In the genomic region with DNA sequence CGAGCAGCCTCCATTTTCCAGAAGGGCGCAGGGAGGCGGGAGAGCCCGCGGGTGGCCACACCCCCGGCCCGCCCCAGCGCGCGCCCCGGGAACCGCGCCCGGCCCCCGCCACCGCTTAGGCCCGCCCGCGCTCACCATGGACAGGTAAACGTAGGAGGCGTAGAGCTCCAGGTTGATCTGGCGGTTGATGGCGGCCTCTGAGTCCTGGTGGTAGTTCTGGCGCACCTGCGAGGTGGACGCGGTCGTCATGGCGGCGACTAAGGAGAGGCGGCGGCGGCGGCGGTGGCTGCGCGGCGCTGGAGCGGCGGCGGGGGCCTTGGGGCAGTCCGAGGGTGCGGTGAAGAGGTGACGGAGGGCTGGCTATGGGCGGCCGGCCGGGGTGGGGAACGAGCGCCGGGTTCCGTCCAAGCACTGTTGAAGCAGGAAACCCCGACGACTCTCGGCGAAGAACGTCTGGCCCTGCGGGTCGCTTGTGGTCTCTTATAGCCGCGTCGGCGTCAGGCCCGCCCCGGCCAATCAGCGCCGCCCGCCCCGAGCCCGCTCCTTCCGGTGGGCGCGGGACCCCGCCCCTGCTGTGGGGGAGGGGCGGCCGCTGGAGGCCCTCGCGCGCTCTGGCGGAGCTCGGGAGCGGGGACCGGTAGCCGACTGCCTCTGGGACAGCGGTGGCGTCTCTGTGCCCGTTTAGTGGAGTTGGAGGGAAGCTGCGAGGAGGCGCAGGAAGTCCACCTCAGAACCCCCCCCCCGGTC, we compare ENCODE assay signal across 1 cellular context.
TF ChIP-seq lines count a peak whose summit lies in the region.

A gene (minus strand): TSS at position 458 of the 747 bp plus-strand sequence. CDS start 209 bp downstream, at position 249.

TF ChIP-seq in HepG2, 621 proteins besides CTCF, POLR2A, EP300 and RAD21 (continued from another document and continues in another):
- TF ChIP-seq, protein P1, sequence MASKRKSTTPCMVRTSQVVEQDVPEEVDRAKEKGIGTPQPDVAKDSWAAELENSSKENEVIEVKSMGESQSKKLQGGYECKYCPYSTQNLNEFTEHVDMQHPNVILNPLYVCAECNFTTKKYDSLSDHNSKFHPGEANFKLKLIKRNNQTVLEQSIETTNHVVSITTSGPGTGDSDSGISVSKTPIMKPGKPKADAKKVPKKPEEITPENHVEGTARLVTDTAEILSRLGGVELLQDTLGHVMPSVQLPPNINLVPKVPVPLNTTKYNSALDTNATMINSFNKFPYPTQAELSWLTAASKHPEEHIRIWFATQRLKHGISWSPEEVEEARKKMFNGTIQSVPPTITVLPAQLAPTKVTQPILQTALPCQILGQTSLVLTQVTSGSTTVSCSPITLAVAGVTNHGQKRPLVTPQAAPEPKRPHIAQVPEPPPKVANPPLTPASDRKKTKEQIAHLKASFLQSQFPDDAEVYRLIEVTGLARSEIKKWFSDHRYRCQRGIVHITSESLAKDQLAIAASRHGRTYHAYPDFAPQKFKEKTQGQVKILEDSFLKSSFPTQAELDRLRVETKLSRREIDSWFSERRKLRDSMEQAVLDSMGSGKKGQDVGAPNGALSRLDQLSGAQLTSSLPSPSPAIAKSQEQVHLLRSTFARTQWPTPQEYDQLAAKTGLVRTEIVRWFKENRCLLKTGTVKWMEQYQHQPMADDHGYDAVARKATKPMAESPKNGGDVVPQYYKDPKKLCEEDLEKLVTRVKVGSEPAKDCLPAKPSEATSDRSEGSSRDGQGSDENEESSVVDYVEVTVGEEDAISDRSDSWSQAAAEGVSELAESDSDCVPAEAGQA (IDR thresholded peaks at IDR 0.05; ENCODE audit: low read depth): no peak
- TF ChIP-seq, protein P1 (CRISPR knock-in tag; IDR thresholded peaks at IDR 0.05; ENCODE audit: borderline replicate concordance): peak; percentile 83; the same call in 1 of the 2 replicates
- TF ChIP-seq HDAC6 (IDR thresholded peaks at IDR 0.05; ENCODE audit: low read depth, low read length) (no peak), ZBTB3 (CRISPR knock-in tag; IDR thresholded peaks at IDR 0.05; ENCODE audit: borderline replicate concordance, low read depth) (no peak), NAIF1 (CRISPR knock-in tag; IDR thresholded peaks at IDR 0.05; ENCODE audit: borderline replicate concordance) (peak; percentile 50; the same call in 1 of the 2 replicates), PITX1 (CRISPR knock-in tag; IDR thresholded peaks at IDR 0.05) (0 out of 2 replicates have a peak, but pooled peaks have one; percentile 27), ZKSCAN8 (CRISPR knock-in tag; IDR thresholded peaks at IDR 0.05; ENCODE audit: borderline replicate concordance) (no peak), ZNF101 (CRISPR knock-in tag; IDR thresholded peaks at IDR 0.05; ENCODE audit: borderline replicate concordance, low read depth) (0 out of 2 replicates have a peak, but pooled peaks have one; percentile 37), ETV6 (CRISPR knock-in tag; conservative IDR thresholded peaks at IDR 0.05) (no peak), NCOR1 (IDR thresholded peaks at IDR 0.05; ENCODE audit: borderline replicate concordance, low read length) (no peak), ZNF607 (CRISPR knock-in tag; IDR thresholded peaks at IDR 0.05; ENCODE audit: borderline replicate concordance) (0 out of 2 replicates have a peak, but pooled peaks have one; percentile 51), ZKSCAN1 (IDR thresholded peaks at IDR 0.05; ENCODE audit: low read length) (no peak), HNF4A (CRISPR knock-in tag; IDR thresholded peaks at IDR 0.05) (no peak), CBFB (CRISPR knock-in tag; IDR thresholded peaks at IDR 0.05) (no peak; the same call in 1 of the 2 replicates), MXI1 (IDR thresholded peaks at IDR 0.05; ENCODE audit: borderline replicate concordance, low read depth, low read length) (no peak), ZNF451 (CRISPR knock-in tag; IDR thresholded peaks at IDR 0.05) (peak; percentile 22; the same call in 1 of the 2 replicates), KDM4B (CRISPR knock-in tag; IDR thresholded peaks at IDR 0.05) (peak; percentile 19; the same call in 1 of the 2 replicates), SIN3A (IDR thresholded peaks at IDR 0.05; ENCODE audit: borderline replicate concordance, low read depth, low read length) (peak; percentile 81; the same call in 1 of the 2 replicates), HMG20B (CRISPR knock-in tag; conservative IDR thresholded peaks at IDR 0.05) (no peak), ZMYM4 (CRISPR knock-in tag; IDR thresholded peaks at IDR 0.05) (peak; percentile 82), POLR2AphosphoS5 (IDR thresholded peaks at IDR 0.05; ENCODE audit: low read depth, low read length) (peak; percentile 89), PAX8 (CRISPR knock-in tag; IDR thresholded peaks at IDR 0.05; ENCODE audit: borderline replicate concordance) (0 out of 2 replicates have a peak, but pooled peaks have one; percentile 35), TRIM24 (CRISPR knock-in tag; IDR thresholded peaks at IDR 0.05) (no peak), ZFYVE20 (CRISPR knock-in tag; IDR thresholded peaks at IDR 0.05; ENCODE audit: borderline replicate concordance, low read depth) (no peak), SNAI1 (CRISPR knock-in tag; IDR thresholded peaks at IDR 0.05; ENCODE audit: borderline replicate concordance) (no peak), NKX3-1 (CRISPR knock-in tag; IDR thresholded peaks at IDR 0.05) (peak; percentile 67), ZBTB38 (CRISPR knock-in tag; IDR thresholded peaks at IDR 0.05) (peak; percentile 63; the same call in 1 of the 2 replicates), ZNF530 (CRISPR knock-in tag; IDR thresholded peaks at IDR 0.05; ENCODE audit: low read depth) (no peak)
- TF ChIP-seq, protein P2, sequence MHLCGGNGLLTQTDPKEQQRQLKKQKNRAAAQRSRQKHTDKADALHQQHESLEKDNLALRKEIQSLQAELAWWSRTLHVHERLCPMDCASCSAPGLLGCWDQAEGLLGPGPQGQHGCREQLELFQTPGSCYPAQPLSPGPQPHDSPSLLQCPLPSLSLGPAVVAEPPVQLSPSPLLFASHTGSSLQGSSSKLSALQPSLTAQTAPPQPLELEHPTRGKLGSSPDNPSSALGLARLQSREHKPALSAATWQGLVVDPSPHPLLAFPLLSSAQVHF (CRISPR knock-in tag; IDR thresholded peaks at IDR 0.05): peak; percentile 77
- TF ChIP-seq, protein P3, sequence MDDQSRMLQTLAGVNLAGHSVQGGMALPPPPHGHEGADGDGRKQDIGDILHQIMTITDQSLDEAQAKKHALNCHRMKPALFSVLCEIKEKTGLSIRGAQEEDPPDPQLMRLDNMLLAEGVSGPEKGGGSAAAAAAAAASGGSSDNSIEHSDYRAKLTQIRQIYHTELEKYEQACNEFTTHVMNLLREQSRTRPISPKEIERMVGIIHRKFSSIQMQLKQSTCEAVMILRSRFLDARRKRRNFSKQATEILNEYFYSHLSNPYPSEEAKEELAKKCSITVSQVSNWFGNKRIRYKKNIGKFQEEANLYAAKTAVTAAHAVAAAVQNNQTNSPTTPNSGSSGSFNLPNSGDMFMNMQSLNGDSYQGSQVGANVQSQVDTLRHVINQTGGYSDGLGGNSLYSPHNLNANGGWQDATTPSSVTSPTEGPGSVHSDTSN (CRISPR knock-in tag; IDR thresholded peaks at IDR 0.05; ENCODE audit: borderline replicate concordance): no peak
- TF ChIP-seq, protein P4, sequence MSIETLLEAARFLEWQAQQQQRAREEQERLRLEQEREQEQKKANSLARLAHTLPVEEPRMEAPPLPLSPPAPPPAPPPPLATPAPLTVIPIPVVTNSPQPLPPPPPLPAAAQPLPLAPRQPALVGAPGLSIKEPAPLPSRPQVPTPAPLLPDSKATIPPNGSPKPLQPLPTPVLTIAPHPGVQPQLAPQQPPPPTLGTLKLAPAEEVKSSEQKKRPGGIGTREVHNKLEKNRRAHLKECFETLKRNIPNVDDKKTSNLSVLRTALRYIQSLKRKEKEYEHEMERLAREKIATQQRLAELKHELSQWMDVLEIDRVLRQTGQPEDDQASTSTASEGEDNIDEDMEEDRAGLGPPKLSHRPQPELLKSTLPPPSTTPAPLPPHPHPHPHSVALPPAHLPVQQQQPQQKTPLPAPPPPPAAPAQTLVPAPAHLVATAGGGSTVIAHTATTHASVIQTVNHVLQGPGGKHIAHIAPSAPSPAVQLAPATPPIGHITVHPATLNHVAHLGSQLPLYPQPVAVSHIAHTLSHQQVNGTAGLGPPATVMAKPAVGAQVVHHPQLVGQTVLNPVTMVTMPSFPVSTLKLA (IDR thresholded peaks at IDR 0.05): no peak
- TF ChIP-seq, protein P5, sequence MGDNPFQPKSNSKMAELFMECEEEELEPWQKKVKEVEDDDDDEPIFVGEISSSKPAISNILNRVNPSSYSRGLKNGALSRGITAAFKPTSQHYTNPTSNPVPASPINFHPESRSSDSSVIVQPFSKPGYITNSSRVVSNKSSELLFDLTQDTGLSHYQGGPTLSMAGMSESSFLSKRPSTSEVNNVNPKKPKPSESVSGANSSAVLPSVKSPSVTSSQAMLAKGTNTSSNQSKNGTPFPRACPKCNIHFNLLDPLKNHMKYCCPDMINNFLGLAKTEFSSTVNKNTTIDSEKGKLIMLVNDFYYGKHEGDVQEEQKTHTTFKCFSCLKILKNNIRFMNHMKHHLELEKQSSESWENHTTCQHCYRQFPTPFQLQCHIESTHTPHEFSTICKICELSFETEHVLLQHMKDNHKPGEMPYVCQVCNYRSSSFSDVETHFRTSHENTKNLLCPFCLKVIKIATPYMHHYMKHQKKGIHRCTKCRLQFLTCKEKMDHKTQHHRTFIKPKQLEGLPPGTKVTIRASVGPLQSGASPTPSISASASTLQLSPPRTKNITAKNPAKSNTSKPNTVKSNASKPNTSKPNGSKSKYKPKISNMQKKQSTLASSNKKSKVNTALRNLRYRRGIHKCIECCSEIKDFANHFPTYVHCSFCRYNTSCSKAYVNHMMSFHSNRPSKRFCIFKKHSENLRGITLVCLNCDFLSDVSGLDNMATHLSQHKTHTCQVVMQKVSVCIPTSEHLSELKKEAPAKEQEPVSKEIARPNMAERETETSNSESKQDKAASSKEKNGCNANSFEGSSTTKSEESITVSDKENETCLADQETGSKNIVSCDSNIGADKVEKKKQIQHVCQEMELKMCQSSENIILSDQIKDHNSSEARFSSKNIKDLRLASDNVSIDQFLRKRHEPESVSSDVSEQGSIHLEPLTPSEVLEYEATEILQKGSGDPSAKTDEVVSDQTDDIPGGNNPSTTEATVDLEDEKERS (CRISPR knock-in tag; IDR thresholded peaks at IDR 0.05): no peak
- TF ChIP-seq, protein P6, sequence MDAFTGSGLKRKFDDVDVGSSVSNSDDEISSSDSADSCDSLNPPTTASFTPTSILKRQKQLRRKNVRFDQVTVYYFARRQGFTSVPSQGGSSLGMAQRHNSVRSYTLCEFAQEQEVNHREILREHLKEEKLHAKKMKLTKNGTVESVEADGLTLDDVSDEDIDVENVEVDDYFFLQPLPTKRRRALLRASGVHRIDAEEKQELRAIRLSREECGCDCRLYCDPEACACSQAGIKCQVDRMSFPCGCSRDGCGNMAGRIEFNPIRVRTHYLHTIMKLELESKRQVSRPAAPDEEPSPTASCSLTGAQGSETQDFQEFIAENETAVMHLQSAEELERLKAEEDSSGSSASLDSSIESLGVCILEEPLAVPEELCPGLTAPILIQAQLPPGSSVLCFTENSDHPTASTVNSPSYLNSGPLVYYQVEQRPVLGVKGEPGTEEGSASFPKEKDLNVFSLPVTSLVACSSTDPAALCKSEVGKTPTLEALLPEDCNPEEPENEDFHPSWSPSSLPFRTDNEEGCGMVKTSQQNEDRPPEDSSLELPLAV (CRISPR knock-in tag; conservative IDR thresholded peaks at IDR 0.05; ENCODE audit: low read depth): no peak
- TF ChIP-seq, protein P7, sequence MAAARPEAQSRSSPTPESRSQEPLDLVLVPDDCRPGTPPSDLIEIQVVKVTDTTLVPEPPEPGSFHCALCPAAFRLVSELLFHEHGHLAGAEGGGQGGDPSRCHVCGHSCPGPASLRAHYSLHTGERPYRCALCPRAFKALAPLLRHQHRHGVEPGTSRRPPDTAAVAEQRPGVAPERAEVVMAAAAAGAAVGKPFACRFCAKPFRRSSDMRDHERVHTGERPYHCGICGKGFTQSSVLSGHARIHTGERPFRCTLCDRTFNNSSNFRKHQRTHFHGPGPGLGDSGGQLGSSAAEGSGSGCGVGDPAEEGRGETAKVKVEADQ (CRISPR knock-in tag; IDR thresholded peaks at IDR 0.05; ENCODE audit: borderline replicate concordance): no peak
- TF ChIP-seq, protein P8, sequence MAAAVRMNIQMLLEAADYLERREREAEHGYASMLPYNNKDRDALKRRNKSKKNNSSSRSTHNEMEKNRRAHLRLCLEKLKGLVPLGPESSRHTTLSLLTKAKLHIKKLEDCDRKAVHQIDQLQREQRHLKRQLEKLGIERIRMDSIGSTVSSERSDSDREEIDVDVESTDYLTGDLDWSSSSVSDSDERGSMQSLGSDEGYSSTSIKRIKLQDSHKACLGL (CRISPR knock-in tag; IDR thresholded peaks at IDR 0.05): peak; percentile 47; the same call in 1 of the 2 replicates
- TF ChIP-seq, protein P9, sequence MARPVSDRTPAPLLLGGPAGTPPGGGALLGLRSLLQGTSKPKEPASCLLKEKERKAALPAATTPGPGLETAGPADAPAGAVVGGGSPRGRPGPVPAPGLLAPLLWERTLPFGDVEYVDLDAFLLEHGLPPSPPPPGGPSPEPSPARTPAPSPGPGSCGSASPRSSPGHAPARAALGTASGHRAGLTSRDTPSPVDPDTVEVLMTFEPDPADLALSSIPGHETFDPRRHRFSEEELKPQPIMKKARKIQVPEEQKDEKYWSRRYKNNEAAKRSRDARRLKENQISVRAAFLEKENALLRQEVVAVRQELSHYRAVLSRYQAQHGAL (CRISPR knock-in tag; IDR thresholded peaks at IDR 0.05; ENCODE audit: not compliant biosample characterization): no peak
- TF ChIP-seq, protein P10, sequence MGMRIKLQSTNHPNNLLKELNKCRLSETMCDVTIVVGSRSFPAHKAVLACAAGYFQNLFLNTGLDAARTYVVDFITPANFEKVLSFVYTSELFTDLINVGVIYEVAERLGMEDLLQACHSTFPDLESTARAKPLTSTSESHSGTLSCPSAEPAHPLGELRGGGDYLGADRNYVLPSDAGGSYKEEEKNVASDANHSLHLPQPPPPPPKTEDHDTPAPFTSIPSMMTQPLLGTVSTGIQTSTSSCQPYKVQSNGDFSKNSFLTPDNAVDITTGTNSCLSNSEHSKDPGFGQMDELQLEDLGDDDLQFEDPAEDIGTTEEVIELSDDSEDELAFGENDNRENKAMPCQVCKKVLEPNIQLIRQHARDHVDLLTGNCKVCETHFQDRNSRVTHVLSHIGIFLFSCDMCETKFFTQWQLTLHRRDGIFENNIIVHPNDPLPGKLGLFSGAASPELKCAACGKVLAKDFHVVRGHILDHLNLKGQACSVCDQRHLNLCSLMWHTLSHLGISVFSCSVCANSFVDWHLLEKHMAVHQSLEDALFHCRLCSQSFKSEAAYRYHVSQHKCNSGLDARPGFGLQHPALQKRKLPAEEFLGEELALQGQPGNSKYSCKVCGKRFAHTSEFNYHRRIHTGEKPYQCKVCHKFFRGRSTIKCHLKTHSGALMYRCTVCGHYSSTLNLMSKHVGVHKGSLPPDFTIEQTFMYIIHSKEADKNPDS (CRISPR knock-in tag; IDR thresholded peaks at IDR 0.05): no peak
